ENCODE assay signal across 1 cellular context in the genomic region with DNA sequence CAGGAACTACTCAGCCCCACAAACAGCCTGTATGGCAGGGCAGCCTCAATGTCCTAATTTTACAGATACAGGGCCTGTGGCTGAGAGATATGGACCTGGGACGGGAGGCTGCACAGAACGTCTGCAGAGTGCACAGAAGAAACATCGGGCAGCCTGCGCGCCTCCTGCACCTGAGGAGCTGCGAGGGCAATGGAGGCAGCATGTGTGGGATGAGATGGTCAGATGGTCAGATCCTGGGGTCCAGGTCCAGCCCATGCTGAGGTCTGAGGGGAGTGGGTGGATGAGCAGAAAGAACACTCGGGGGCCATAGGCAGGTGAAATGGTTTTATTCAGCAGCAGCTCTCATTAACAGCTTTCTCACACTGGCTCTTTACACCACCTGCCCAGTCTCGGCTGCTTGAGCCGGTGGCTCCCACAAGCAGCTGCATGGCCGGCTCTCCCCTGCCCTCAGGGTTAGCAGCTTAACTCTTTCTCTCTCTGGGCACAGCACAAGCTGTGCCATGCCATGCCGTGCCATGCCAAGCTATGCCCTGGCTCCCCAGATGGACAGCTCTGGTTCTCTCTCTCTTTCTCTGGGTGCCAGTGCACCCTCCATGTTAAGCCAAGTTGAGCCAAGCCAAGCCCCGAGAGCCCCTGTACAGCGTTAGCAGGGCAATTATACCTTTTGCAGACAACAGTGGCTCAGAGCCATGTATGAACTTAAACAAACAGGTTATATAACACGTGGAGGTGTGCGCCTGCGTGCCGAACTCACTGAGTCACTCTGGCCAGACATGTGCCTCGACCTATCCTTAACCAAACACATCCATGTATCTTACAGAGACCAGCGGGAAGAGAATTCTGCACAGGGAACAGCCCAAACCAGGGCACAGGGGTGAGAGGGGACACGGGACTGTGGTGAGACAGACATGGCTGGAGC.
TF ChIP-seq lines count a peak whose summit lies in the region.

No MANE protein-coding gene starts in this region.

TF ChIP-seq in K562, 482 proteins besides CTCF, POLR2A, EP300 and RAD21 (continued from another document):
- TF ChIP-seq, protein P1, sequence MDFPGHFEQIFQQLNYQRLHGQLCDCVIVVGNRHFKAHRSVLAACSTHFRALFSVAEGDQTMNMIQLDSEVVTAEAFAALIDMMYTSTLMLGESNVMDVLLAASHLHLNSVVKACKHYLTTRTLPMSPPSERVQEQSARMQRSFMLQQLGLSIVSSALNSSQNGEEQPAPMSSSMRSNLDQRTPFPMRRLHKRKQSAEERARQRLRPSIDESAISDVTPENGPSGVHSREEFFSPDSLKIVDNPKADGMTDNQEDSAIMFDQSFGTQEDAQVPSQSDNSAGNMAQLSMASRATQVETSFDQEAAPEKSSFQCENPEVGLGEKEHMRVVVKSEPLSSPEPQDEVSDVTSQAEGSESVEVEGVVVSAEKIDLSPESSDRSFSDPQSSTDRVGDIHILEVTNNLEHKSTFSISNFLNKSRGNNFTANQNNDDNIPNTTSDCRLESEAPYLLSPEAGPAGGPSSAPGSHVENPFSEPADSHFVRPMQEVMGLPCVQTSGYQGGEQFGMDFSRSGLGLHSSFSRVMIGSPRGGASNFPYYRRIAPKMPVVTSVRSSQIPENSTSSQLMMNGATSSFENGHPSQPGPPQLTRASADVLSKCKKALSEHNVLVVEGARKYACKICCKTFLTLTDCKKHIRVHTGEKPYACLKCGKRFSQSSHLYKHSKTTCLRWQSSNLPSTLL (IDR thresholded peaks at IDR 0.05): no peak
